In the genomic region with DNA sequence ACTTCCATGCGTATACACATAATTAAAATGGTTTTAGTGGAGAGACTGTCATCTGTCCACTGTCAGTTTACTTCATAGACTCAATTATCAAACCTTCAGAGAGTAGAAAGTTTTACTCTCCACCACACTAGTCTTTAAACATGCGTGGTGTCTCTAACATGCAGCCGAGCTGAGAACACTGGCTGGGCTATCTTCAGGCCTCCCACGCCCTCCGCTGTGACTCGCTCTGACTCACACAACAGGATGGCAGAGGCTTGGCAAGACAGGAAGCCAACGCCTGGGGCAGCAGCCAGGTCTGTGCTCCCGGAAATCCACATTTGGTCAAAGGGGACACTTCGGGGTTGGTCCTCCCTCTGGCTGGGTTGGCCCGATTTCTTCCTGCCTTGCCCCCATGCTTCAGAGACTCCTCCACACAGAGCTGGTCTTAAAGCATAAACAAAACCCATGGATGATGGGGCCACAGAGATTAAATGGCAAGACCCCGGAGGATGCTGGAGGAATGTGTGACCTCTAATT, we compare ENCODE assay signal across 8 cellular contexts. TPM values are rescaled to one million over a fixed set of nuclear protein-coding genes. Genes with fewer than 3 reads are reported as not detected.
DNase-seq lines count a peak whose midpoint lies in the region; ATAC-seq and TF ChIP-seq lines count a peak whose summit lies in the region.

No MANE protein-coding gene starts in this region.

- peak overlapping the region; percentile 88 to 91 for H3K27ac ChIP-seq in breast epithelium

- H3K9me3 Mint-ChIP-seq in Caco-2 (ENCODE audit: unreplicated experiment) (no peaks in the 10 kb centered on the region), WTC11 (no peaks in the 10 kb centered on the region)

- CTCF ChIA-PET in Caco-2 (lab: Charles Lee) = no interaction called here
- CTCF ChIA-PET in WTC11 (lab: Charles Lee) = interaction anchor here (0.6 to 0.9 kb wide), 3 partner anchors 19 to 225 kb away, joined by 3 read pairs; no protein-coding TSS in a partner anchor

- H3K4me1 ChIP-seq in Caco-2 (peaks cover 29% of the 10 kb centered on the region), breast epithelium (peaks cover 0 to 11% of the 10 kb centered on the region in 2 donors)

- ATAC-seq in GM21526 (IDR thresholded peaks at IDR 0.05; ENCODE audit: low FRiP score, unreplicated experiment) = peak; percentile 48
- ATAC-seq in WTC11 = peak; percentile 54; the same call in 1 of the 2 replicates
- ATAC-seq in left lobe of liver = peak; percentile 74

- no peaks in the 10 kb centered on the region for H3K27me3 Mint-ChIP-seq in Caco-2 (ENCODE audit: insufficient read depth, unreplicated experiment)
- H3K27me3 Mint-ChIP-seq in WTC11 (ENCODE audit: low read depth) = no peaks in the 10 kb centered on the region; the same call in 1 of the 2 replicates

- H3K27me3 ChIP-seq in Caco-2 (replicated peaks; ENCODE audit: control insufficient read depth, insufficient read depth, low read length) (no peaks in the 10 kb centered on the region), breast epithelium (no peaks in the 10 kb centered on the region)

- intact Hi-C loops in Caco-2 (cut with micrococcal nuclease; ENCODE audit: unreplicated experiment) (no loop called here), breast epithelium (cut with DNase I; ENCODE audit: low total_unique reads) (no loop called here)

- TF ChIP-seq CTCF in Caco-2 (IDR thresholded peaks at IDR 0.05; ENCODE audit: insufficient read depth in 1 of 2, low read depth in 1 of 2, low read length in 1 of 2, severe bottlenecking in 1 of 2, unreplicated experiment in 1 of 2) = no peak
- no peak for TF ChIP-seq CTCF in WTC11 (IDR thresholded peaks at IDR 0.05)
- TF ChIP-seq CTCF in breast epithelium (IDR thresholded peaks at IDR 0.05) = no peak

- TF ChIP-seq POLR2A in breast epithelium (IDR thresholded peaks at IDR 0.05) = no peak

- no peaks in the 10 kb centered on the region for H3K36me3 ChIP-seq in Caco-2 (ENCODE audit: control insufficient read depth, insufficient read depth, low read length)
- no peaks in the 10 kb centered on the region for H3K36me3 ChIP-seq in breast epithelium

- H3K36me3 Mint-ChIP-seq in Caco-2 (ENCODE audit: insufficient read depth, unreplicated experiment) (no peaks in the 10 kb centered on the region), WTC11 (no peaks in the 10 kb centered on the region)

- DNase-seq in Caco-2 (peak; percentile 31 to 76), KG1 (lab: John Stamatoyannopoulos, UW) (peak; percentile 80), WTC11 (ENCODE audit: low spot score) (no peak), breast epithelium (ENCODE audit: low spot score in 2 of 2) (peak; percentile 95 to 96), left lobe of liver (ENCODE audit: low spot score) (peak; percentile 71), DMS79 treated with DMSO at 0.1 percent for 48 hours (lab: John Stamatoyannopoulos, UW) (no peak)
- DNase-seq in stimulated activated CD4-positive, alpha-beta T cell treated with anti-CD3 and anti-CD28 coated beads, TNF-alpha, amount 100 ng/mL, for 24 hours (ENCODE audit: low read depth in 3 of 3) = peak; percentile 75 to 91 (median 88)

- H3K4me3 Mint-ChIP-seq in Caco-2 (ENCODE audit: unreplicated experiment) = no peak overlapping the region
- no peak overlapping the region for H3K4me3 Mint-ChIP-seq in WTC11

- H3K4me3 ChIP-seq in Caco-2 (ENCODE audit: low read depth, low read length) = no peak overlapping the region
- peak overlapping the region in 1 of 3 donors; percentile 3 for H3K4me3 ChIP-seq in breast epithelium

- no TSS peak for BruUV-seq in Caco-2 (replicated peaks; lab: Mats Ljungman, UMichigan)

- H3K4me1 Mint-ChIP-seq in Caco-2 (ENCODE audit: low read depth, unreplicated experiment) = no peaks in the 10 kb centered on the region
- peaks cover 11% of the 10 kb centered on the region for H3K4me1 Mint-ChIP-seq in WTC11

- no peaks in the 10 kb centered on the region for H3K9me3 ChIP-seq in Caco-2
- H3K9me3 ChIP-seq in breast epithelium = no peaks in the 10 kb centered on the region

- no peak overlapping the region for H3K27ac Mint-ChIP-seq in Caco-2 (ENCODE audit: unreplicated experiment)
- no peak overlapping the region for H3K27ac Mint-ChIP-seq in WTC11

- POLR2A ChIA-PET in Caco-2 (lab: Charles Lee) (no interaction called here), WTC11 (lab: Charles Lee) (no interaction called here)

TF ChIP-seq in WTC11, 78 proteins besides CTCF, POLR2A, EP300 and RAD21:
- TF ChIP-seq SP1 (CRISPR knock-in tag; conservative IDR thresholded peaks at IDR 0.05) = no peak

RNA-seq across cellular contexts. Expression of a gene that starts 22.7 kb away (rescaled TPM):
- total RNA-seq in Caco-2 (2022) (47.0 and 56.9 TPM in 2 replicates), WTC11 (2021) (34.1 to 37.3 TPM (median 35.7 TPM) in 3 replicates), breast epithelium (10 to 100 TPM; 61.6 to 76.7 (median 70.8) TPM), left lobe of liver (14.9 TPM)

RNA-seq across cellular contexts. Expression of a gene that starts 55.8 kb away (rescaled TPM):
- total RNA-seq in Caco-2 (2022) (19.7 and 20.4 TPM in 2 replicates), WTC11 (2021) (12.2 to 14.6 TPM (median 13.2 TPM) in 3 replicates), breast epithelium (10 to 100 TPM; 30.2 to 44.8 (median 42.9) TPM), left lobe of liver (47.6 TPM)

Comparison
In these comparisons a context has a peak if more than half of its experiments do, and no peak if none do; other contexts are left out.
1. DNase-seq: peak in Caco-2 (2 of 2), KG1 (single experiment), breast epithelium (2 of 2), left lobe of liver (single experiment) and stimulated activated CD4-positive, alpha-beta T cell treated with anti-CD3 and anti-CD28 coated beads, TNF-alpha, amount 100 ng/mL, for 24 hours (3 of 3); none in WTC11 (single experiment) and DMS79 treated with DMSO at 0.1 percent for 48 hours (single experiment).
2. Peak in every context shown above with its lines, with median percentiles within 50 percentile points of each other: ATAC-seq.